ENCODE assay signal across 15 cellular contexts in the genomic region with DNA sequence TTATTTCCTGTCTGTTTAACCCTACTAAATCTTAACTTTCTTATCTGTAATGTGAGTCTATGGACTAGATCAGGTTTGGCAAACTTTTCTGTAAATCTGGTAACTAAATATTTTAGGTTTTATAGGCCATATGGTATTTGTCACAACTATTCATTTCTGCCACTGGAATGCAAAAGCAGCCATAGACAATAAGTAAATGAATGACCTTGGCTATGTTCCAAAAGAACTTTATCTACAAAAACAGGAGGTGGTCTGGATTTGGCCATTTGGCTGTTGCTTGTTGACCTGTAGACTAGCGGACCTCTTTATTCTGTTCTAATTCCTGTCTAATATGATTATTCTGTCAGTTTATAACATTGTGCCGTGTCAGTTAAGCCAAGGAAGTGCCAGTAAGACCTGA.
DNase-seq lines count a peak whose midpoint lies in the region; ATAC-seq, FAIRE-seq and TF ChIP-seq lines count a peak whose summit lies in the region.
"Had no signal": no experiment of that assay in that cellular context is flagged by ENCODE, and none has a peak within 500 bp of the region (broad histone marks: within the 10 kb centered on the region; RNA-seq: fewer than 3 reads in every experiment).

No MANE protein-coding gene starts in this region.

- peak; percentile 61 for DNase-seq in A673 (ENCODE audit: low spot score)
- no peak for DNase-seq in RCC 7860 (ENCODE audit: low spot score)
- no peak for DNase-seq in prostate gland (ENCODE audit: low spot score)
- DNase-seq in T1000 (lab: John Stamatoyannopoulos, UW), result no peak
- no peak for DNase-seq in SHP77 treated with DMSO at 0.1 percent for 48 hours (lab: John Stamatoyannopoulos, UW)
- DNase-seq in NCI-H2107 (lab: John Stamatoyannopoulos, UW), result no peak
- DNase-seq: activated CD8-positive, alpha-beta memory T cell treated with anti-CD3 and anti-CD28 coated beads, Interleukin-2, amount 50 U/mL, for 48 hours; NCI-H1436 had no signal

- peaks cover 10% of the 10 kb centered on the region for H3K4me1 ChIP-seq in A673 (ENCODE audit: insufficient read depth, low read length, poor library complexity, severe bottlenecking)
- no peaks in the 10 kb centered on the region for H3K4me1 ChIP-seq in prostate gland (replicated peaks)

- intact Hi-C loops in A673 (cut with micrococcal nuclease; ENCODE audit: unreplicated experiment) (no loop called here), prostate gland (cut with DNase I) (no loop called here)

- POLR2A ChIA-PET in A673 (lab: Charles Lee; ENCODE audit: low non-redundant PET), result no interaction called here

- BruUV-seq in A673 (replicated peaks; lab: Mats Ljungman, UMichigan), result no TSS peak

- FAIRE-seq in RCC 7860 (lab: Jason Lieb, UNC) (peak; percentile 24), endometrium (lab: Jason Lieb, UNC) (peak; percentile 70)
- FAIRE-seq: K562 had no signal

- H3K36me3 ChIP-seq in A673 (ENCODE audit: insufficient read depth, low read length, poor library complexity, severe bottlenecking) (no peaks in the 10 kb centered on the region), prostate gland (no peaks in the 10 kb centered on the region)
- H3K36me3 ChIP-seq: upper lobe of left lung had no signal

- no peak for TF ChIP-seq POLR2A in prostate gland (IDR thresholded peaks at IDR 0.05)

- H3K27ac ChIP-seq in A673 (ENCODE audit: low read depth, low read length, poor library complexity, severe bottlenecking), result peak overlapping the region; percentile 13
- H3K27ac ChIP-seq in prostate gland, result peak overlapping the region; percentile 6 to 33
- H3K27ac ChIP-seq: VCaP had no signal

- H3K9me3 ChIP-seq in A673 (ENCODE audit: low read depth, low read length, poor library complexity, severe bottlenecking) (no peaks in the 10 kb centered on the region), prostate gland (no peaks in the 10 kb centered on the region)
- H3K9me3 ChIP-seq: upper lobe of left lung had no signal

- H3K4me3 ChIP-seq in A673 (ENCODE audit: low read depth, low read length, poor library complexity, severe bottlenecking), result no peak overlapping the region
- H3K4me3 ChIP-seq in prostate gland, result no peak overlapping the region
- H3K4me3 ChIP-seq: coronary artery, K562, skin epidermis, upper lobe of left lung had no signal

- TF ChIP-seq CTCF in A673 (conservative IDR thresholded peaks at IDR 0.05; ENCODE audit: low read depth, low read length) (no peak), prostate gland (IDR thresholded peaks at IDR 0.05) (no peak)

- H3K27me3 ChIP-seq in A673 (replicated peaks; ENCODE audit: insufficient read depth, low read depth, low read length, poor library complexity) (no peaks in the 10 kb centered on the region), prostate gland (replicated peaks; ENCODE audit: insufficient read depth) (no peaks in the 10 kb centered on the region)
- H3K27me3 ChIP-seq: upper lobe of left lung had no signal

- CTCF ChIA-PET in A673 (lab: Charles Lee), result no interaction called here

- WGBS in prostate gland, result 37% methylated on average over 2 of the region's 2 CpGs

- no peak for ATAC-seq in HG02981 (IDR thresholded peaks at IDR 0.05; ENCODE audit: unreplicated experiment)
- ATAC-seq: K562 had no signal
